In genomic region chr11:74755395-74755995, GRCh38 we compare ENCODE assay signal across 14 cellular contexts. TPM values are rescaled to one million over a fixed set of nuclear protein-coding genes. Genes with fewer than 3 reads are reported as not detected.
A peak's percentile ranks its signal among the peaks of the same experiment; 100 is the strongest.
DNase-seq lines count a peak whose midpoint lies in the region; ATAC-seq and TF ChIP-seq lines count a peak whose summit lies in the region.
"Had no signal": no experiment of that assay in that cellular context is flagged by ENCODE, and none has a peak within 500 bp of the region (broad histone marks: within the 10 kb centered on the region; RNA-seq: fewer than 3 reads in every experiment).

No MANE protein-coding gene starts in this region.

- H3K27me3 Mint-ChIP-seq in H9 (ENCODE audit: low read depth) (no peaks in the 10 kb centered on the region), CD14-positive monocyte (ENCODE audit: low read depth in 3 of 3) (no peaks in the 10 kb centered on the region)
- H3K27me3 Mint-ChIP-seq: CD8-positive, alpha-beta memory T cell had no signal

- ATAC-seq in Panc1 (peak; percentile 57), omental fat pad (ENCODE audit: low FRiP score) (peak; percentile 34)

- no peak overlapping the region for H3K4me3 ChIP-seq in Panc1 (ENCODE audit: low read depth in 2 of 2, low read length in 2 of 2)
- H3K4me3 ChIP-seq: right atrium auricular region, suprapubic skin had no signal

- peak overlapping the region in 1 of 2 experiments; percentile 21; a peak in 1 of 5 replicates for H3K4me3 Mint-ChIP-seq in H9
- no peak overlapping the region for H3K4me3 Mint-ChIP-seq in CD14-positive monocyte

- no peaks in the 10 kb centered on the region for H3K27me3 ChIP-seq in H9 (ENCODE audit: insufficient read depth, low read length)
- no peaks in the 10 kb centered on the region for H3K27me3 ChIP-seq in Panc1 (ENCODE audit: control insufficient read depth, insufficient read depth, low read length)
- H3K27me3 ChIP-seq: right atrium auricular region, suprapubic skin had no signal

- no peak overlapping the region for H3K18ac ChIP-seq in H9 (ENCODE audit: insufficient read length, low read depth, low read length)

- intact Hi-C loops in Panc1 (cut with micrococcal nuclease; ENCODE audit: unreplicated experiment) (no loop called here), CD14-positive monocyte (cut with micrococcal nuclease) (no loop called here)

- H2BK120ac ChIP-seq in H9 (ENCODE audit: low read depth, low read length, poor library complexity, severe bottlenecking): no peak overlapping the region

- H3T11ph ChIP-seq in H9 (ENCODE audit: low read length): no peak overlapping the region

- H3K14ac ChIP-seq in H9 (ENCODE audit: insufficient read depth, low read length): no peak overlapping the region

- CTCF ChIA-PET in Panc1 (lab: Charles Lee): no interaction called here

- H4K8ac ChIP-seq in H9 (replicated peaks; ENCODE audit: insufficient read length, low read depth, low read length): no peak overlapping the region

- POLR2A ChIA-PET in Panc1 (lab: Charles Lee): no interaction called here

- no CpG with 5 or more reads among the region's 1 CpG for WGBS in H9 (ENCODE audit: extremely low coverage, insufficient read length, low lambda C conversion rate)

- H3K36me3 Mint-ChIP-seq in H9 (ENCODE audit: insufficient read depth in 1 of 3, low read depth in 3 of 3): peaks cover 4 to 6% (median 5%) of the 10 kb centered on the region in 3 experiments; a peak in 5 of 7 replicates
- H3K36me3 Mint-ChIP-seq in CD14-positive monocyte: peaks cover 0 to 9% of the 10 kb centered on the region in 2 donors

- no peaks in the 10 kb centered on the region for H3K36me3 ChIP-seq in Panc1 (ENCODE audit: control insufficient read depth, insufficient read depth, low read length)
- H3K36me3 ChIP-seq: right atrium auricular region, suprapubic skin had no signal

- no peak overlapping the region for H3K4me2 ChIP-seq in H9 (ENCODE audit: insufficient read depth, insufficient read length, low read length)

- H3K27ac Mint-ChIP-seq in H9 (peak overlapping the region; percentile 11 to 76 (median 43); a peak in 6 of 7 replicates), CD14-positive monocyte (no peak overlapping the region)

- no peak overlapping the region for H2BK15ac ChIP-seq in H9 (ENCODE audit: low read depth, low read length)

- H3K79me1 ChIP-seq in H9 (ENCODE audit: insufficient read depth, low read depth, low read length, poor library complexity, severe bottlenecking): no peaks in the 10 kb centered on the region

- no peaks in the 10 kb centered on the region for H3K23me2 ChIP-seq in H9 (ENCODE audit: insufficient read length, low read depth, low read length, poor library complexity, severe bottlenecking)

- H2AK5ac ChIP-seq in H9 (ENCODE audit: insufficient read length, low read length): no peak overlapping the region

- H2AFZ ChIP-seq in H9 (ENCODE audit: low read length): no peak overlapping the region

- no peak overlapping the region for H4K91ac ChIP-seq in H9 (ENCODE audit: insufficient read length, low read depth, low read length)

- H4K5ac ChIP-seq in H9 (ENCODE audit: insufficient read length, low read depth, low read length): no peak overlapping the region

- peaks cover 5% of the 10 kb centered on the region; the same call in 1 of the 2 replicates for H3K79me2 ChIP-seq in H9 (ENCODE audit: insufficient read depth, low read length)

- H3K4ac ChIP-seq in H9 (ENCODE audit: low read depth, low read length): no peak overlapping the region

- H3K56ac ChIP-seq in H9 (ENCODE audit: insufficient read length, low read depth, low read length): no peak overlapping the region

- H3K4me1 ChIP-seq in H9 (ENCODE audit: insufficient read depth, low read length) (peaks cover 2% of the 10 kb centered on the region; the same call in 1 of the 2 replicates), Panc1 (ENCODE audit: control insufficient read depth, insufficient read depth, low read length) (peaks cover 24% of the 10 kb centered on the region)

- DNase-seq in H9 (no peak), Panc1 (ENCODE audit: low read depth, low spot score) (no peak), epithelial cell of prostate (ENCODE audit: low read depth, low spot score) (no peak), omental fat pad (ENCODE audit: low spot score) (no peak), NCI-H1048 (lab: John Stamatoyannopoulos, UW) (no peak), mesenteric fat pad (ENCODE audit: low spot score) (no peak), DMS114 treated with DMSO at 0.1 percent for 48 hours (lab: John Stamatoyannopoulos, UW; ENCODE audit: unreplicated experiment) (no peak), CD14-positive monocyte (ENCODE audit: low spot score) (no peak)
- DNase-seq: activated CD4-positive, alpha-beta T cell treated with anti-CD3 and anti-CD28 coated beads, Interleukin-2, amount 50 U/mL, for 1 hour; CD8-positive, alpha-beta memory T cell; GOT3; NCI-H1694 treated with DMSO at 0.1 percent for 48 hours had no signal

- H3K27ac ChIP-seq in H9 (ENCODE audit: insufficient read length, low read depth, low read length) (peak overlapping the region; percentile 16), Panc1 (ENCODE audit: low read length) (peak overlapping the region; percentile 58), epithelial cell of prostate (peak overlapping the region; percentile 93)
- H3K27ac ChIP-seq: right atrium auricular region, suprapubic skin had no signal

- no peaks in the 10 kb centered on the region for H3K9me3 ChIP-seq in H9 (ENCODE audit: control insufficient read depth, low read depth, low read length)
- peaks cover 5% of the 10 kb centered on the region; the same call in 1 of the 2 replicates for H3K9me3 ChIP-seq in Panc1 (ENCODE audit: control insufficient read depth, insufficient read depth, low read depth, low read length)
- H3K9me3 ChIP-seq: right atrium auricular region, suprapubic skin had no signal

- no peaks in the 10 kb centered on the region for H4K20me1 ChIP-seq in H9 (ENCODE audit: control insufficient read depth, insufficient read depth, insufficient read length)

- H3K4me1 Mint-ChIP-seq in H9: peaks cover 20 to 26% of the 10 kb centered on the region in 2 experiments
- peaks cover 39% of the 10 kb centered on the region for H3K4me1 Mint-ChIP-seq in CD14-positive monocyte

- H2BK5ac ChIP-seq in H9 (ENCODE audit: insufficient read length, low read length): no peak overlapping the region

- no peak overlapping the region for H3K23ac ChIP-seq in H9 (ENCODE audit: insufficient read length, low read depth, low read length)

- TF ChIP-seq CTCF in H9 (conservative IDR thresholded peaks at IDR 0.05): no peak
- TF ChIP-seq CTCF in Panc1 (IDR thresholded peaks at IDR 0.05): no peak
- TF ChIP-seq CTCF in omental fat pad (IDR thresholded peaks at IDR 0.05): no peak
- no peak for TF ChIP-seq CTCF in CD14-positive monocyte (IDR thresholded peaks at IDR 0.05)

- H3K9ac ChIP-seq in H9 (ENCODE audit: extremely low read depth, insufficient read length, low read length): no peak overlapping the region

- no peak overlapping the region for H2BK20ac ChIP-seq in H9 (ENCODE audit: low read depth, low read length, poor library complexity, severe bottlenecking)

- H3K9me3 Mint-ChIP-seq in H9: peaks cover 4 to 5% of the 10 kb centered on the region in 2 experiments; a peak in 4 of 5 replicates
- H3K9me3 Mint-ChIP-seq in CD14-positive monocyte: peaks cover 0 to 6% (median 4%) of the 10 kb centered on the region in 7 donors

- H2BK12ac ChIP-seq in H9 (ENCODE audit: insufficient read length, low read depth, low read length): no peak overlapping the region

- in situ Hi-C loops in Panc1 (cut with HindIII; ENCODE audit: low pct_unique_long_range_greater_than_20kb, low sequenced_read_pairs): no loop called here

- no TSS peak for BruUV-seq in Panc1 (replicated peaks; lab: Mats Ljungman, UMichigan)

RNA-seq across cellular contexts. Expression of gene RNF169, which starts 6.8 kb away (rescaled TPM):
- 13.0 TPM in 2 replicates for total RNA-seq in H9 (2021)
- 23.6 TPM for total RNA-seq in Panc1 (2021; ENCODE audit: unreplicated experiment)
- 11.1 TPM for polyA plus RNA-seq in Panc1 (2012; ENCODE audit: insufficient read length)
- 10 to 100 TPM; 15.2 to 27.3 (median 20.4) TPM for total RNA-seq in omental fat pad
- total RNA-seq in mesenteric fat pad: 13.6 TPM
- 1 to 10 TPM; 1.4 to 2.0 TPM for polyA plus RNA-seq in CD14-positive monocyte

RNA-seq across cellular contexts. Expression of gene CHRDL2, which starts 24.3 kb away (rescaled TPM):
- total RNA-seq in H9 (2021): 0.33 and 0.39 TPM in 2 replicates
- total RNA-seq in Panc1 (2021; ENCODE audit: unreplicated experiment): 0.15 TPM
- polyA plus RNA-seq in Panc1 (2012; ENCODE audit: insufficient read length): 0.34 TPM
- total RNA-seq in omental fat pad: under 1 TPM in 2 of 4 donors, not detected in 2; 0.28 to 0.96 TPM
- 0.67 TPM for total RNA-seq in mesenteric fat pad
- polyA plus RNA-seq in CD14-positive monocyte: not detected
- total RNA-seq: CD8-positive, alpha-beta memory T cell; suprapubic skin had no signal
- polyA plus RNA-seq: CD8-positive, alpha-beta memory T cell had no signal

Comparison
In these comparisons a context has a peak if more than half of its experiments do, and no peak if none do; other contexts are left out.
1. H3K27ac ChIP-seq: peak in every context shown above with its lines; median percentile 93 in epithelial cell of prostate; 58 in Panc1; 16 in H9.
2. H3K27ac Mint-ChIP-seq: peak in H9 (3 of 3); none in CD14-positive monocyte (0 of 7).